8 cellular contexts compared by ENCODE assay signal in genomic region chr13:41960700-41961697, GRCh38. TPM values are rescaled to one million over a fixed set of nuclear protein-coding genes. Genes with fewer than 3 reads are reported as not detected.
DNase-seq lines count a peak whose midpoint lies in the region; ATAC-seq, FAIRE-seq and TF ChIP-seq lines count a peak whose summit lies in the region.

TSS of gene VWA8 (minus strand) at chr13:41961109. CDS start at chr13:41961015, 94 bp downstream.

- H3K27me3 ChIP-seq in bronchial epithelial cell (ENCODE audit: control insufficient read depth, insufficient read depth, low read length) (no peaks in the 10 kb centered on the region), smooth muscle cell (ENCODE audit: low read depth) (no peaks in the 10 kb centered on the region)

- peaks cover 8% of the 10 kb centered on the region for H3K4me1 ChIP-seq in smooth muscle cell (ENCODE audit: low read depth)

- H3K4me2 ChIP-seq in smooth muscle cell, result peak within 1 kb of the TSS; percentile 89

- H3F3A ChIP-seq in smooth muscle cell (ENCODE audit: low read depth), result no peaks in the 10 kb centered on the region

- ATAC-seq in HG02943 (IDR thresholded peaks at IDR 0.05; ENCODE audit: low read depth, unreplicated experiment), result peak; percentile 77

- H4K20me1 ChIP-seq in smooth muscle cell (ENCODE audit: low read depth), result no peaks in the 10 kb centered on the region

- FAIRE-seq in bronchial epithelial cell (lab: Jason Lieb, UNC), result no peak

- H3K9me3 ChIP-seq in smooth muscle cell (replicated peaks; ENCODE audit: low read depth), result no peaks in the 10 kb centered on the region

- peak within 1 kb of the TSS; percentile 100 for H2AFZ ChIP-seq in smooth muscle cell (ENCODE audit: low read depth)

- TF ChIP-seq CTCF in WI38 (IDR thresholded peaks at IDR 0.05; ENCODE audit: low read depth, low read length) (no peak), bronchial epithelial cell (IDR thresholded peaks at IDR 0.05; ENCODE audit: insufficient read depth, low read length, severe bottlenecking) (no peak), smooth muscle cell (IDR thresholded peaks at IDR 0.05; ENCODE audit: borderline replicate concordance, insufficient read depth, poor library complexity, severe bottlenecking) (no peak)

- H3K27ac ChIP-seq in smooth muscle cell (ENCODE audit: low read depth), result peak within 1 kb of the TSS; percentile 52

- peak within 1 kb of the TSS; percentile 60 for H3K9ac ChIP-seq in smooth muscle cell (ENCODE audit: low read depth)

- 5% methylated on average over 74 of the region's 84 CpGs for WGBS in smooth muscle cell (ENCODE audit: low lambda C conversion rate)

- peak within 1 kb of the TSS; percentile 80 for H3K4me3 ChIP-seq in WI38 (ENCODE audit: low read depth, low read length)
- peak within 1 kb of the TSS; percentile 84 for H3K4me3 ChIP-seq in bronchial epithelial cell (ENCODE audit: low read depth, low read length)
- peak within 1 kb of the TSS; percentile 79 for H3K4me3 ChIP-seq in smooth muscle cell

- peaks cover 33% of the 10 kb centered on the region for H3K79me2 ChIP-seq in smooth muscle cell (ENCODE audit: low read depth)

- peak; percentile 27 to 76 for DNase-seq in NCI-H524 (lab: John Stamatoyannopoulos, UW)
- no peak for DNase-seq in NCI-H524 treated with DMSO at 0.1 percent for 48 hours (lab: John Stamatoyannopoulos, UW)
- peak; percentile 62 for DNase-seq in NCI-H2171 (lab: John Stamatoyannopoulos, UW)
- peak; percentile 49 for DNase-seq in bronchial epithelial cell (ENCODE audit: low read depth)
- peak; percentile 91 for DNase-seq in iPS-NIHi7 (ENCODE audit: extremely low spot score)
- DNase-seq in smooth muscle cell (lab: John Stamatoyannopoulos, UW; ENCODE audit: unreplicated experiment), result peak; percentile 22

- H3K36me3 ChIP-seq in bronchial epithelial cell (ENCODE audit: control insufficient read depth, insufficient read depth, low read length), result no peaks in the 10 kb centered on the region
- H3K36me3 ChIP-seq in smooth muscle cell (ENCODE audit: low read depth), result no peaks in the 10 kb centered on the region

RNA-seq across cellular contexts. Expression of gene VWA8, which starts in this region (rescaled TPM):
- total RNA-seq in bronchial epithelial cell (17.1 and 18.9 TPM in 2 replicates), smooth muscle cell (14.4 and 17.2 TPM in 2 replicates)
- polyA plus RNA-seq in smooth muscle cell, result 2.6 and 3.6 TPM in 2 replicates
